Comparison of ENCODE assay signal across 14 cellular contexts in genomic region chr3:71525376-71525775, GRCh38.
"Had no signal": no experiment of that assay in that cellular context is flagged by ENCODE, and none has a peak within 500 bp of the region (broad histone marks: within the 10 kb centered on the region; RNA-seq: fewer than 3 reads in every experiment).

No MANE protein-coding gene starts in this region.

- ATAC-seq: activated CD4-positive, alpha-beta T cell treated with anti-CD3 and anti-CD28 coated beads for 36 hours; activated CD8-positive, alpha-beta memory T cell treated with anti-CD3 and anti-CD28 coated beads, Interleukin-2, amount 10 ng/mL, durations not matched to agents 7 days and 5 days; effector memory CD8-positive, alpha-beta T cell; heart right ventricle; left lung; stimulated activated naive CD8-positive, alpha-beta T cell treated with anti-CD3 and anti-CD28 coated beads, Interleukin-15, Interleukin-2, amounts not matched to agents 100 U/mL and 50 U/mL, for 24 hours; WTC11 had no signal

- DNase-seq: activated CD4-positive, alpha-beta memory T cell treated with anti-CD3 and anti-CD28 coated beads, Interleukin-2, amount 10 ng/mL, durations not matched to agents 7 days and 5 days; activated CD4-positive, alpha-beta T cell treated with anti-CD3 and anti-CD28 coated beads for 36 hours; activated CD8-positive, alpha-beta memory T cell treated with anti-CD3 and anti-CD28 coated beads, Interleukin-2, amount 10 ng/mL, durations not matched to agents 7 days and 5 days; amniotic stem cell; effector memory CD8-positive, alpha-beta T cell; esophagus squamous epithelium; heart right ventricle; left lung; midbrain; occipital lobe; stimulated activated naive CD8-positive, alpha-beta T cell treated with anti-CD3 and anti-CD28 coated beads, Interleukin-15, Interleukin-2, amounts not matched to agents 100 U/mL and 50 U/mL, for 24 hours; substantia nigra; tibial artery had no signal
